16 cellular contexts compared by ENCODE assay signal in the genomic region with DNA sequence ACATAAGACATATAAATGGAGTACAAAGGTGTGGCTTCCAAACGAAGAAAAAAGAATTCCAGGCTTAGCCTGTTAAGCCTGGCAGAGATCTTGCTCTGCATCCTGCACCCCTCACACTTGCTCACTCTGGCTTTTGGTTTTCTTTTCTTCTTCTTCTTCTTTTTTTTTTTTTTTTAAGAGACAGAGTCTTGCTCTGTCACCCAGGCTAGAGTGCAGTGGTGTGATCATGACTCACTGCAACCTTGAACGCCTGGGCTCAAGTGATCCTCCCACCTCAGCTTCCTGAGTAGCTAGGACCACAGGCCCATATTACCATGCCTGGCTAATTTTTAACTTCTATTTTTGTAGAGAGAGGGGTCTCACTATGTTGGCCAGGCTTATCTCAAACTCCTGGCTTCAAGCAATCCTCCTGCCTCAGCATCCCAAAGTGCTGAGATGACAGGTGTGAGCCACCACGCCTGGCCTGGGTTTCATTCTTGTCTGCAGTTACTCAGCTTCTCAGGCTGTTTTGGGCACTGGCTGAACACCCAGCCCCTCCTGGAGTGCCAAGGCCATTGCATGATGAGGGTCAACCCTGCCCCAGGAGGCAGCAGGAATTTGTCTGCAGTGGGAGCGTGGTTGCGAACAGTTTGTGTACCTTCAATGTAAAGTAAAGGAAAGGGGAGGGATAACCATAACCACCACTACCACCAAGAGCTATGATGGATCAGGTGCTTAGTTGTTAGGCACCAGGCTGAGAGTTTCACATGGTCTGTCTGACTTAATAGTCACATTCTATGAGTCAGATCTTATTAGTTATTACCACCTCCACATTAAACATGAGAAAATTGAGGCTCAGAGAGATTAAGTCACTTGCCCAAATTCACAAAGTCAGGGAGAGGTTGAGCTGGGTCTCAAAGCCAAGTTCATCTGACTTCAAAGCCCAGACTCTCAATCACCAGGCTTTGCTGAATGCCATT.
A peak's percentile ranks its signal among the peaks of the same experiment; 100 is the strongest.
DNase-seq lines count a peak whose midpoint lies in the region; ATAC-seq, FAIRE-seq and TF ChIP-seq lines count a peak whose summit lies in the region.
"Had no signal": no experiment of that assay in that cellular context is flagged by ENCODE, and none has a peak within 500 bp of the region (broad histone marks: within the 10 kb centered on the region; RNA-seq: fewer than 3 reads in every experiment).

No MANE protein-coding gene starts in this region.

- H3K27ac ChIP-seq in adrenal gland = peak overlapping the region in 2 of 5 donors; percentile 20 to 59
- H3K27ac ChIP-seq in small intestine (ENCODE audit: low read depth in 1 of 2, low read length in 1 of 2) = no peak overlapping the region
- H3K27ac ChIP-seq: esophagus muscularis mucosa, heart right ventricle had no signal

- H3K4me1 ChIP-seq in adrenal gland (replicated peaks in 1 of 2) (peaks cover 10 to 18% of the 10 kb centered on the region in 2 donors), small intestine (ENCODE audit: control insufficient read depth in 2 of 2, insufficient read depth in 1 of 2, low read depth in 1 of 2, low read length in 1 of 2) (no peaks in the 10 kb centered on the region)

- intact Hi-C loops in adrenal gland (cut with DNase I) = no loop called here

- H3K27me3 Mint-ChIP-seq in activated T-cell treated with anti-CD3 and anti-CD28 coated beads, Interleukin-2, amount 50 U/mL, for 24 hours = peaks cover 15% of the 10 kb centered on the region

- H3K4me3 ChIP-seq in adrenal gland (no peak overlapping the region), small intestine (ENCODE audit: low read depth in 1 of 2, low read length in 2 of 2) (no peak overlapping the region)
- H3K4me3 ChIP-seq: esophagus muscularis mucosa, GM23338, heart right ventricle had no signal

- no peak for TF ChIP-seq CTCF in adrenal gland (IDR thresholded peaks at IDR 0.05)

- peak; percentile 36 for DNase-seq in activated T-cell treated with anti-CD3 and anti-CD28 coated beads, Interleukin-2, amount 50 U/mL, for 24 hours
- DNase-seq in activated T-cell treated with anti-CD3 and anti-CD28 coated beads for 4 hours (no peak), OCI-M1 (lab: John Stamatoyannopoulos, UW) (peak; percentile 33), adrenal gland (peak in 6 of 7 donors; percentile 32 to 74 (median 68)), COLO668 (lab: John Stamatoyannopoulos, UW; ENCODE audit: unreplicated experiment) (no peak), small intestine (no peak)
- no peak for DNase-seq in stimulated activated effector memory CD8-positive, alpha-beta T cell treated with anti-CD3 and anti-CD28 coated beads, Interleukin-12 subunit alpha, Interleukin-12 subunit beta, amount 100 ng/mL, for 72 hours (ENCODE audit: low spot score in 2 of 2)
- DNase-seq: activated CD4-positive, CD25-positive, alpha-beta regulatory T cell treated with anti-CD3 and anti-CD28 coated beads, Interleukin-2, amount 50 U/mL, for 72 hours; activated gamma-delta T cell treated with Interleukin-2 at 50 U/mL for 16 hours; heart right ventricle; left cardiac atrium; NCI-H1048 had no signal

- no peaks in the 10 kb centered on the region for H3K36me3 Mint-ChIP-seq in activated T-cell treated with anti-CD3 and anti-CD28 coated beads, Interleukin-2, amount 50 U/mL, for 24 hours (ENCODE audit: low read depth)
- no peaks in the 10 kb centered on the region for H3K36me3 Mint-ChIP-seq in stimulated activated effector memory CD8-positive, alpha-beta T cell treated with anti-CD3 and anti-CD28 coated beads, Interleukin-12 subunit alpha, Interleukin-12 subunit beta, amount 100 ng/mL, for 72 hours

- H3K27ac Mint-ChIP-seq in activated T-cell treated with anti-CD3 and anti-CD28 coated beads, Interleukin-2, amount 50 U/mL, for 24 hours = peak overlapping the region; percentile 79
- no peak overlapping the region for H3K27ac Mint-ChIP-seq in stimulated activated effector memory CD8-positive, alpha-beta T cell treated with anti-CD3 and anti-CD28 coated beads, Interleukin-12 subunit alpha, Interleukin-12 subunit beta, amount 100 ng/mL, for 72 hours
- H3K27ac Mint-ChIP-seq: GM23338, type B pancreatic cell had no signal

- H3K4me3 Mint-ChIP-seq in activated T-cell treated with anti-CD3 and anti-CD28 coated beads, Interleukin-2, amount 50 U/mL, for 24 hours = no peak overlapping the region
- no peak overlapping the region for H3K4me3 Mint-ChIP-seq in stimulated activated effector memory CD8-positive, alpha-beta T cell treated with anti-CD3 and anti-CD28 coated beads, Interleukin-12 subunit alpha, Interleukin-12 subunit beta, amount 100 ng/mL, for 72 hours
- H3K4me3 Mint-ChIP-seq: GM23338, type B pancreatic cell had no signal

- H3K9me3 ChIP-seq in adrenal gland (replicated peaks in 1 of 3) (no peaks in the 10 kb centered on the region), small intestine (ENCODE audit: control insufficient read depth, low read depth) (no peaks in the 10 kb centered on the region)
- H3K9me3 ChIP-seq: esophagus muscularis mucosa, heart right ventricle had no signal

- H3K4me1 Mint-ChIP-seq in activated T-cell treated with anti-CD3 and anti-CD28 coated beads, Interleukin-2, amount 50 U/mL, for 24 hours (ENCODE audit: low read depth) = peaks cover 73% of the 10 kb centered on the region
- H3K4me1 Mint-ChIP-seq in stimulated activated effector memory CD8-positive, alpha-beta T cell treated with anti-CD3 and anti-CD28 coated beads, Interleukin-12 subunit alpha, Interleukin-12 subunit beta, amount 100 ng/mL, for 72 hours = no peaks in the 10 kb centered on the region

- H3K36me3 ChIP-seq in adrenal gland (replicated peaks in 1 of 2) (no peaks in the 10 kb centered on the region), small intestine (ENCODE audit: control insufficient read depth in 2 of 2, insufficient read depth in 2 of 2, low read length in 2 of 2) (no peaks in the 10 kb centered on the region)
- H3K36me3 ChIP-seq: heart right ventricle had no signal

- H3K27me3 ChIP-seq in adrenal gland = no peaks in the 10 kb centered on the region
- no peaks in the 10 kb centered on the region for H3K27me3 ChIP-seq in small intestine (ENCODE audit: control insufficient read depth in 2 of 2, insufficient read depth in 2 of 2, low read length in 2 of 2)
- H3K27me3 ChIP-seq: esophagus muscularis mucosa, heart right ventricle had no signal

- WGBS in adrenal gland, 4 donors = 73 to 83% (median 78%) methylated on average over 5 of the region's 5 CpGs
- 55 to 76% (median 59%) methylated on average over 5 of the region's 5 CpGs for WGBS in small intestine, 3 donors

- peak; percentile 53 for ATAC-seq in stimulated activated effector memory CD8-positive, alpha-beta T cell treated with anti-CD3 and anti-CD28 coated beads, Interleukin-12 subunit alpha, Interleukin-12 subunit beta, amount 100 ng/mL, for 72 hours
- ATAC-seq in GM21576 (IDR thresholded peaks at IDR 0.05; ENCODE audit: unreplicated experiment) = no peak
- ATAC-seq: GM23338, heart right ventricle, left cardiac atrium had no signal

- FAIRE-seq in small intestine (lab: Jason Lieb, UNC) = no peak

- TF ChIP-seq POLR2A in adrenal gland (IDR thresholded peaks at IDR 0.05) = no peak

- no peaks in the 10 kb centered on the region for H3K9me3 Mint-ChIP-seq in activated T-cell treated with anti-CD3 and anti-CD28 coated beads, Interleukin-2, amount 50 U/mL, for 24 hours
- no peaks in the 10 kb centered on the region for H3K9me3 Mint-ChIP-seq in stimulated activated effector memory CD8-positive, alpha-beta T cell treated with anti-CD3 and anti-CD28 coated beads, Interleukin-12 subunit alpha, Interleukin-12 subunit beta, amount 100 ng/mL, for 72 hours
- H3K9me3 Mint-ChIP-seq: GM23338, type B pancreatic cell had no signal

Comparison
In these comparisons a context has a peak if more than half of its experiments do, and no peak if none do; other contexts are left out.
1. DNase-seq: peak in activated T-cell treated with anti-CD3 and anti-CD28 coated beads, Interleukin-2, amount 50 U/mL, for 24 hours (single experiment), OCI-M1 (single experiment) and adrenal gland (6 of 7); none in activated T-cell treated with anti-CD3 and anti-CD28 coated beads for 4 hours (single experiment), stimulated activated effector memory CD8-positive, alpha-beta T cell treated with anti-CD3 and anti-CD28 coated beads, Interleukin-12 subunit alpha, Interleukin-12 subunit beta, amount 100 ng/mL, for 72 hours (0 of 2), COLO668 (single experiment) and small intestine (single experiment).